24 cellular contexts compared by ENCODE assay signal in the genomic region with DNA sequence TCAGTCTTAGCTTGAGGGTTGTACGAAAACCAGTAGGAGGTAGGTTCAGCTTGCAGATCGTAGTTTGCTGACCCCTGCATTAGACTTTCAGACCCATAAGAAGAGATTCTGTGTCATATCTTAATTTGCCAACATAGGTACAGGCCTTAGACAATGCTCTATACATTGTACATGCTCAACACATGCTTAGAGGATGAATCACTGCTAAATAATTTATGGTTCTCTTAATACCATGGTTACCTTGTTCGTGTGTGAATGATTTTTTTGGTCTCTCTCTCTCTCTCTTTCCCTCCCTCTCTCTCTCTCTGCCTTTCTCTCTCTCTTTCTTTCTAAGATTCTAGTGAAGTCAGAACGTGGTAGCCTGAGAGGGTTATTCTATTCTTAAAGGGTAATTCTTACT.
"Had no signal": no experiment of that assay in that cellular context is flagged by ENCODE, and none has a peak within 500 bp of the region (broad histone marks: within the 10 kb centered on the region; RNA-seq: fewer than 3 reads in every experiment).

No MANE protein-coding gene starts in this region.

- H3K9me3 ChIP-seq: ascending aorta, esophagus muscularis mucosa, heart right ventricle, neutrophil, right lobe of liver, testis, transverse colon had no signal

- ATAC-seq: heart right ventricle; left cardiac atrium; left ventricle myocardium superior; right lobe of liver; stimulated activated naive CD8-positive, alpha-beta T cell treated with anti-CD3 and anti-CD28 coated beads, Interleukin-15, Interleukin-2, amounts not matched to agents 100 U/mL and 50 U/mL, for 24 hours had no signal

- H3K27ac ChIP-seq: ascending aorta, esophagus muscularis mucosa, heart right ventricle, neutrophil, right lobe of liver, testis, transverse colon had no signal

- H3K4me3 Mint-ChIP-seq: activated naive CD8-positive, alpha-beta T cell; brain; mesothelial cell of epicardium; naive B cell; nephron progenitor cell; T-helper 2 cell treated with Interferon-gamma antibody and Interleukin-4, amounts not matched to agents 5 μg/mL and 100 μg/mL, for 36 hours had no signal

- DNase-seq: activated CD4-positive, alpha-beta T cell treated with anti-CD3 and anti-CD28 coated beads for 48 hours; activated CD4-positive, alpha-beta T cell treated with anti-CD3 and anti-CD28 coated beads, Interleukin-2, amount 50 U/mL, for 48 hours; activated CD8-positive, alpha-beta memory T cell treated with anti-CD3 and anti-CD28 coated beads for 24 hours; activated effector memory CD4-positive, alpha-beta T cell treated with Interleukin-2 at 50 U/mL for 16 hours; activated naive CD4-positive, alpha-beta T cell treated with Interleukin-2 at 50 U/mL for 16 hours; caudate nucleus; foreskin melanocyte; heart right ventricle; left cardiac atrium; left ventricle myocardium superior; naive B cell; nephron progenitor cell; right lobe of liver; stimulated activated CD4-positive, alpha-beta T cell treated with anti-CD3 and anti-CD28 coated beads, Interleukin-4, amount 100 ng/mL, for 1 hour; stimulated activated naive CD8-positive, alpha-beta T cell treated with anti-CD3 and anti-CD28 coated beads, Interleukin-15, Interleukin-2, amounts not matched to agents 100 U/mL and 50 U/mL, for 24 hours; testis; transverse colon had no signal

- H3K4me1 Mint-ChIP-seq: mesothelial cell of epicardium, naive B cell, nephron progenitor cell had no signal

- H3K27ac Mint-ChIP-seq: activated naive CD8-positive, alpha-beta T cell; mesothelial cell of epicardium; naive B cell; nephron progenitor cell; T-helper 2 cell treated with Interferon-gamma antibody and Interleukin-4, amounts not matched to agents 5 μg/mL and 100 μg/mL, for 36 hours had no signal

- H3K9me3 Mint-ChIP-seq: brain; mesothelial cell of epicardium; nephron progenitor cell; T-helper 2 cell treated with Interferon-gamma antibody and Interleukin-4, amounts not matched to agents 5 μg/mL and 100 μg/mL, for 36 hours had no signal

- H3K4me1 ChIP-seq: testis had no signal

- H3K27me3 ChIP-seq: ascending aorta, esophagus muscularis mucosa, heart right ventricle, neutrophil, right lobe of liver, testis, transverse colon had no signal

- H3K36me3 Mint-ChIP-seq: activated naive CD8-positive, alpha-beta T cell; brain; mesothelial cell of epicardium; naive B cell had no signal

- H3K27me3 Mint-ChIP-seq: brain, naive B cell had no signal

- H3K36me3 ChIP-seq: ascending aorta, esophagus muscularis mucosa, heart right ventricle, neutrophil, right lobe of liver, transverse colon had no signal

- H3K4me3 ChIP-seq: ascending aorta, esophagus muscularis mucosa, heart right ventricle, right lobe of liver, testis, transverse colon had no signal
